Comparison of ENCODE assay signal across 16 cellular contexts in the genomic region with DNA sequence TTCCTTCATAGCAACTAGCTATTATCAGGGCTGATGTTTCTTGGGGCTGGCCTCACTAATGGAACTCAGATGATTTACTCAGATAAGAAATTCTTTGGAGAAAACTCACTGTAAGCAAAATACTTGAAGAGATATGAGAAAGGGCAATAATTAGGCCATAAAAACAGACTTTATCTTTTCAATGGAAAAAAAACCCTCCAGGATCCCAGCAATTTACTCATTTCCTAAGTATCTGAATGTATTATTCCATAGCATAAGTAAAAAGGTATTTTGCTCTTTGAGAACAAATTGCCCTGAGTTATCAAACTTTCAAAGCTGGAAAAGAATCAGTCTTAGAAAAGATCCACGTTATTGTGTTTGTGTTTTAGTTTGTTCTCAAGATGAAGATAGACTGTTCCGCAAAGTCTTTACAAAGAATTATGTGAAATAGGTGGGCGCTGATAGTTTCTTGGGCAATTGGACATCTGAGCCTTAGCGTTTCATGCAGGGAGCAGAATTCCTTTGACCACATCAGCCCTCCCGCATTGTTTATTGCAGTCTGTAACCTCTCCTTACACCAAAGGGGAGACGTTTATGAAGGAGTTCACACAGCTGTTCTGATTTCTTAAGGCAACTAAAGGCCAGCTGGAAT. TPM values are rescaled to one million over a fixed set of nuclear protein-coding genes. Genes with fewer than 3 reads are reported as not detected.
DNase-seq lines count a peak whose midpoint lies in the region; ATAC-seq and TF ChIP-seq lines count a peak whose summit lies in the region.
"Had no signal": no experiment of that assay in that cellular context is flagged by ENCODE, and none has a peak within 500 bp of the region (broad histone marks: within the 10 kb centered on the region; RNA-seq: fewer than 3 reads in every experiment).

No MANE protein-coding gene starts in this region.

- no peaks in the 10 kb centered on the region for H4K20me1 ChIP-seq in hepatocyte (ENCODE audit: insufficient read depth, poor library complexity, severe bottlenecking)

- H3K4me1 Mint-ChIP-seq in CD4-positive, alpha-beta T cell (ENCODE audit: low read depth): no peaks in the 10 kb centered on the region
- H3K4me1 Mint-ChIP-seq: CD8-positive, alpha-beta memory T cell; memory B cell had no signal

- intact Hi-C loops in CD4-positive, alpha-beta T cell (cut with DNase I, micrococcal nuclease): no loop called here

- no peaks in the 10 kb centered on the region for H3K27me3 ChIP-seq in hepatocyte
- H3K27me3 ChIP-seq in CD4-positive, alpha-beta T cell (ENCODE audit: control insufficient read depth, insufficient read depth, low read length): no peaks in the 10 kb centered on the region
- H3K27me3 ChIP-seq: Peyer's patch had no signal

- no peak for ATAC-seq in CD4-positive, alpha-beta T cell (ENCODE audit: poor library complexity)
- ATAC-seq: psoas muscle had no signal

- H3K79me2 ChIP-seq in hepatocyte: no peaks in the 10 kb centered on the region

- in situ Hi-C loops in astrocyte of the cerebellum (cut with HindIII; ENCODE audit: low sequenced_read_pairs): no loop called here

- DNase-seq in GM04504 (ENCODE audit: low read depth): peak; percentile 75
- DNase-seq in astrocyte of the cerebellum (ENCODE audit: low read depth): peak; percentile 34
- peak; percentile 28 for DNase-seq in hepatocyte (ENCODE audit: low spot score)
- DNase-seq in skeletal muscle cell (ENCODE audit: low read depth): peak; percentile 97
- DNase-seq in putamen (ENCODE audit: low spot score): no peak
- no peak for DNase-seq in dedifferentiated amniotic fluid mesenchymal stem cell (ENCODE audit: extremely low spot score)
- no peak for DNase-seq in SIG-M5 (lab: John Stamatoyannopoulos, UW)
- no peak for DNase-seq in CD4-positive, alpha-beta T cell
- DNase-seq: activated CD4-positive, alpha-beta T cell treated with anti-CD3 and anti-CD28 coated beads, Interleukin-2, amount 50 U/mL, for 1 hour; CD8-positive, alpha-beta memory T cell; GDM1; NCI-H1092 treated with DMSO at 0.1 percent for 48 hours; NCI-H345; Peyer's patch; psoas muscle had no signal

- H3K27ac ChIP-seq in hepatocyte: peak overlapping the region; percentile 69
- H3K27ac ChIP-seq in CD4-positive, alpha-beta T cell (ENCODE audit: low read depth, low read length): no peak overlapping the region
- H3K27ac ChIP-seq: Peyer's patch, psoas muscle had no signal

- no peak overlapping the region for H3K4me3 Mint-ChIP-seq in CD4-positive, alpha-beta T cell
- H3K4me3 Mint-ChIP-seq: CD8-positive, alpha-beta memory T cell; memory B cell had no signal

- no peaks in the 10 kb centered on the region for H3K9me3 ChIP-seq in hepatocyte (ENCODE audit: low read depth)
- no peaks in the 10 kb centered on the region for H3K9me3 ChIP-seq in CD4-positive, alpha-beta T cell (ENCODE audit: control insufficient read depth, low read length)
- H3K9me3 ChIP-seq: Peyer's patch, psoas muscle had no signal

- H3K27me3 Mint-ChIP-seq in CD4-positive, alpha-beta T cell: peaks cover 4% of the 10 kb centered on the region
- H3K27me3 Mint-ChIP-seq: CD8-positive, alpha-beta memory T cell had no signal

- no peak overlapping the region for H3K4me3 ChIP-seq in astrocyte of the cerebellum (ENCODE audit: low read depth, low read length)
- H3K4me3 ChIP-seq in hepatocyte: no peak overlapping the region
- no peak overlapping the region for H3K4me3 ChIP-seq in skeletal muscle cell (ENCODE audit: low read depth, low read length)
- H3K4me3 ChIP-seq: Peyer's patch, psoas muscle had no signal

- H2AFZ ChIP-seq in hepatocyte: peak overlapping the region; percentile 12

- H3K4me2 ChIP-seq in hepatocyte: peak overlapping the region; percentile 58

- H3K4me1 ChIP-seq in hepatocyte (ENCODE audit: insufficient read depth): peaks cover 15% of the 10 kb centered on the region
- H3K4me1 ChIP-seq: Peyer's patch, psoas muscle had no signal

- no peaks in the 10 kb centered on the region for H3K9me3 Mint-ChIP-seq in CD4-positive, alpha-beta T cell
- H3K9me3 Mint-ChIP-seq: memory B cell had no signal

- no peaks in the 10 kb centered on the region for H3K36me3 Mint-ChIP-seq in CD4-positive, alpha-beta T cell (ENCODE audit: low read depth)
- H3K36me3 Mint-ChIP-seq: CD8-positive, alpha-beta memory T cell; memory B cell had no signal

- WGBS in hepatocyte (ENCODE audit: low lambda C conversion rate, missing lambda C conversion rate): 23% methylated on average over 6 of the region's 6 CpGs

- no peaks in the 10 kb centered on the region for H3K9me2 ChIP-seq in hepatocyte (replicated peaks; ENCODE audit: insufficient read depth)

- CTCF ChIA-PET in CD4-positive, alpha-beta T cell (lab: Charles Lee): interaction anchor here (1.6 kb wide), 1 partner anchor 19 kb away, joined by 4 read pairs; no protein-coding TSS in a partner anchor

- TF ChIP-seq CTCF in astrocyte of the cerebellum (IDR thresholded peaks at IDR 0.05; ENCODE audit: low read depth, low read length, missing control alignments) (no peak), hepatocyte (IDR thresholded peaks at IDR 0.05; ENCODE audit: poor library complexity) (no peak)
- TF ChIP-seq CTCF in CD4-positive, alpha-beta T cell (IDR thresholded peaks at IDR 0.05): no peak

- POLR2A ChIA-PET in CD4-positive, alpha-beta T cell (lab: Charles Lee): no interaction called here

- no peaks in the 10 kb centered on the region for H3K36me3 ChIP-seq in hepatocyte (replicated peaks; ENCODE audit: insufficient read depth, low read depth)
- H3K36me3 ChIP-seq: Peyer's patch had no signal

- no peak overlapping the region for H3K27ac Mint-ChIP-seq in CD4-positive, alpha-beta T cell
- H3K27ac Mint-ChIP-seq: CD8-positive, alpha-beta memory T cell; memory B cell had no signal

RNA-seq across cellular contexts. Expression of a gene that starts 29.1 kb away (rescaled TPM):
- total RNA-seq in hepatocyte: not detected in 2 replicates
- polyA plus RNA-seq in hepatocyte: not detected in 2 replicates
- total RNA-seq in CD4-positive, alpha-beta T cell: not detected
- total RNA-seq: CD8-positive, alpha-beta memory T cell; Peyer's patch; psoas muscle had no signal
- polyA plus RNA-seq: CD8-positive, alpha-beta memory T cell; psoas muscle had no signal

Comparison
In these comparisons a context has a peak if more than half of its experiments do, and no peak if none do; other contexts are left out.
1. DNase-seq: peak in GM04504 (single experiment), astrocyte of the cerebellum (single experiment), hepatocyte (single experiment) and skeletal muscle cell (single experiment); none in putamen (single experiment), dedifferentiated amniotic fluid mesenchymal stem cell (single experiment), SIG-M5 (single experiment) and CD4-positive, alpha-beta T cell (0 of 10).